ENCODE assay signal across 8 cellular contexts in the genomic region with DNA sequence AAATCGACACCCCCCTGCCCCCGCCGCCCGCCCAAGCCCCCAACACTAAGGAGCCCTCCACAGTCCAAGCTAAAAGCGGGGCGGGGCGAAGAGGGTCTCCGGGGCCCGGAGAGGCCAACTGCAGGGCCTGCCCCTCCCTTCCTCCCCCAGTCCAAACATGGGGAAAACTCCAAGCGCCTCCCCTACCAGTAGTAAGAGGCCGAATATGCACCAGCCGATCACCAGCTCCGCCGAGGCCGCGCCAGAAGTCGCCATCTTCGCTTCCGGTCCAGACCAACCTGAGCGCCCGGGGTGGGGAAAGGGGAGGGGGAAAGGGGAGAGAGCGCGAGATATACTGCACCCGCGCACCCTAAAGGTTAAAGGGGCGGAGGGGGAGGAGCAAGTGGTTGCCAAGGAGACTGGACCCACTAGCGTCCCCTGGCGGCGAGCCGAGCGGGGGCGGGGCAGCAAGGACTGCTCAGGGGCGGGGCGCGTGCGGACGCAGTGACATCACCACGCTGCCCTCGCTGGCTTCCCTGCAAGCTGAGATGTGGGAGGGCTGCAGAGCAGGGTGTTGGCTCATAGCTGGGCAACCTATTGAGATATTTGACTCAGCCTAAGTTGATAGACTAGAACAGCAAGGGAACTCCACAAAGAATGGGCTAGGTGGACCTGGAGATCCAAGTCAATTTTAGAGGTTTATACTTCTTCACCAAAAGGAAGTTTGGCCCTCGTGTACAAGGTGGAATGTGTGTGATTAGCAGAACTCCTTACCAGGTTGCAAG. TPM values are rescaled to one million over a fixed set of nuclear protein-coding genes. Genes with fewer than 3 reads are reported as not detected.
A peak's percentile ranks its signal among the peaks of the same experiment; 100 is the strongest.
DNase-seq lines count a peak whose midpoint lies in the region; ATAC-seq, FAIRE-seq and TF ChIP-seq lines count a peak whose summit lies in the region.

A gene (minus strand): TSS at position 384 of the 764 bp plus-strand sequence. CDS start 129 bp downstream, at position 255.

- H2AFZ ChIP-seq in HepG2 (ENCODE audit: low read length), result peak within 1 kb of the TSS; percentile 97

- peaks cover 16% of the 10 kb centered on the region for H3K36me3 Mint-ChIP-seq in CD4-positive, alpha-beta T cell (ENCODE audit: low read depth)

- peak within 1 kb of the TSS; percentile 91 for H3K4me3 Mint-ChIP-seq in CD4-positive, alpha-beta T cell

- H3K27me3 ChIP-seq in CD4-positive, alpha-beta T cell (ENCODE audit: control insufficient read depth, insufficient read depth, low read length), result no peaks in the 10 kb centered on the region
- H3K27me3 ChIP-seq in HepG2 (ENCODE audit: control insufficient read depth in 1 of 2, insufficient read depth in 2 of 2, low read length in 2 of 2), result no peaks in the 10 kb centered on the region; a peak in 1 of 5 replicates

- H3K4me1 ChIP-seq in HepG2 (ENCODE audit: insufficient read depth, low read length), result peaks cover 20% of the 10 kb centered on the region; the same call in 1 of the 2 replicates

- peak within 1 kb of the TSS; percentile 70 to 91 (median 90) for H3K4me3 ChIP-seq in HepG2 (replicated peaks in 1 of 3; ENCODE audit: insufficient read depth in 1 of 3, low read depth in 2 of 3, low read length in 3 of 3)

- H3K27ac ChIP-seq in CD4-positive, alpha-beta T cell (ENCODE audit: low read depth, low read length), result peak within 1 kb of the TSS; percentile 92
- H3K27ac ChIP-seq in HepG2 (ENCODE audit: extremely low read length, insufficient read depth, low read length), result peak within 1 kb of the TSS; percentile 88

- POLR2A ChIA-PET in CD4-positive, alpha-beta T cell (lab: Charles Lee), result interaction anchor here (0.6 to 3.9 kb wide), 10 partner anchors 11 to 1491 kb away, joined by 3 to 74 read pairs (median 4); a partner anchor contains a TSS
- POLR2A ChIA-PET in HepG2 (lab: Yijun Ruan, JAX), result interaction anchor here (1.0 to 1.3 kb wide), 3 partner anchors 12 to 21 kb away, joined by 3 to 5 read pairs (median 4); no protein-coding TSS in a partner anchor

- H4K20me1 ChIP-seq in HepG2 (ENCODE audit: insufficient read depth, low read length), result no peaks in the 10 kb centered on the region

- FAIRE-seq in HepG2 (lab: Jason Lieb, UNC), result peak; percentile 85

- peak; percentile 61 to 79; a peak in 3 of 4 replicates for TF ChIP-seq POLR2A in HepG2 (IDR thresholded peaks at IDR 0.05; ENCODE audit: insufficient read depth in 1 of 2, low read depth in 2 of 2, low read length in 2 of 2)

- WGBS in HepG2 (ENCODE audit: low lambda C conversion rate), result 3% methylated on average over 5 of the region's 40 CpGs

- H3K27me3 Mint-ChIP-seq in CD4-positive, alpha-beta T cell, result no peaks in the 10 kb centered on the region

- H3K4me2 ChIP-seq in HepG2 (ENCODE audit: low read depth, low read length), result peak within 1 kb of the TSS; percentile 92

- CTCF ChIA-PET in CD4-positive, alpha-beta T cell (lab: Charles Lee), result interaction anchor here (0.6 to 2.3 kb wide), 19 partner anchors 9 to 634 kb away, joined by 3 to 39 read pairs (median 4); no protein-coding TSS in a partner anchor
- CTCF ChIA-PET in HepG2 (lab: Yijun Ruan, JAX; ENCODE audit: low intra/inter-chr PET ratio, low total read pairs), result no interaction called here

- no TSS peak for BruUV-seq in HepG2 (replicated peaks; lab: Mats Ljungman, UMichigan)

- TF ChIP-seq EP300 in HepG2 (IDR thresholded peaks at IDR 0.05; ENCODE audit: low read depth in 2 of 2, low read length in 2 of 2) (peak in 1 of 2 experiments; percentile 50; a peak in 2 of 4 replicates), HepG2 (CRISPR knock-in tag; IDR thresholded peaks at IDR 0.05; ENCODE audit: borderline replicate concordance) (no peak)

- TF ChIP-seq RAD21 in HepG2 (CRISPR knock-in tag; IDR thresholded peaks at IDR 0.05), result no peak

- peak; percentile 80 for ATAC-seq in CD4-positive, alpha-beta T cell (ENCODE audit: poor library complexity)
- ATAC-seq in GM19397 (IDR thresholded peaks at IDR 0.05; ENCODE audit: unreplicated experiment), result peak; percentile 94
- ATAC-seq in HG03571 (IDR thresholded peaks at IDR 0.05; ENCODE audit: unreplicated experiment), result peak; percentile 90
- ATAC-seq in HepG2, result peak; percentile 96

- peak; percentile 94 for TF ChIP-seq CTCF in CD4-positive, alpha-beta T cell (IDR thresholded peaks at IDR 0.05)
- peak; percentile 98 for TF ChIP-seq CTCF in HepG2 (CRISPR knock-in tag; IDR thresholded peaks at IDR 0.05)

- in situ Hi-C loops in HepG2 (cut with HindIII; ENCODE audit: extremely low pct_ligation_motif_present, low pct_unique_long_range_greater_than_20kb), result no loop called here

- no peaks in the 10 kb centered on the region for H3K9me3 ChIP-seq in CD4-positive, alpha-beta T cell (ENCODE audit: control insufficient read depth, low read length)
- H3K9me3 ChIP-seq in HepG2 (ENCODE audit: low read length), result no peaks in the 10 kb centered on the region

- no peaks in the 10 kb centered on the region for H3K36me3 ChIP-seq in HepG2 (replicated peaks in 1 of 2; ENCODE audit: control insufficient read depth in 1 of 2, insufficient read depth in 2 of 2, low read length in 2 of 2)

- H3K4me1 Mint-ChIP-seq in CD4-positive, alpha-beta T cell (ENCODE audit: low read depth), result peaks cover 57% of the 10 kb centered on the region

- H3K9ac ChIP-seq in HepG2 (ENCODE audit: insufficient read depth, low read depth, low read length), result peak within 1 kb of the TSS; percentile 96

- H3K79me2 ChIP-seq in HepG2 (ENCODE audit: insufficient read depth, low read length), result peaks cover 19% of the 10 kb centered on the region

- DNase-seq in CD4-positive, alpha-beta T cell, result peak; percentile 98 to 100 (median 99)
- peak; percentile 96 for DNase-seq in NCI-H774 (lab: John Stamatoyannopoulos, UW)
- peak; percentile 99 for DNase-seq in activated CD4-positive, alpha-beta T cell treated with anti-CD3 and anti-CD28 coated beads, Interleukin-2, amount 50 U/mL, for 48 hours
- peak; percentile 96 for DNase-seq in dermis blood vessel endothelial cell
- DNase-seq in HepG2 (ENCODE audit: low spot score), result peak; percentile 89
- DNase-seq in stimulated activated CD4-positive, alpha-beta T cell treated with anti-CD3 and anti-CD28 coated beads, Interleukin-4, amount 100 ng/mL, for 1 hour, result peak; percentile 98

- H3K27ac Mint-ChIP-seq in CD4-positive, alpha-beta T cell, result peak within 1 kb of the TSS; percentile 91

- H3K9me3 Mint-ChIP-seq in CD4-positive, alpha-beta T cell, result no peaks in the 10 kb centered on the region

- intact Hi-C loops in CD4-positive, alpha-beta T cell (cut with DNase I, micrococcal nuclease), result loop anchor here (2.0 to 10.0 kb wide), 8 partner anchors 18 to 1490 kb away; a partner anchor contains a TSS
- intact Hi-C loops in HepG2 (cut with micrococcal nuclease; ENCODE audit: unreplicated experiment), result loop anchor here (2.0 to 5.0 kb wide), 2 partner anchors 16 to 65 kb away; no protein-coding TSS in a partner anchor

TF ChIP-seq in HepG2, 621 proteins besides CTCF, POLR2A, EP300 and RAD21 (continues in another document):
- TF ChIP-seq, protein P1, sequence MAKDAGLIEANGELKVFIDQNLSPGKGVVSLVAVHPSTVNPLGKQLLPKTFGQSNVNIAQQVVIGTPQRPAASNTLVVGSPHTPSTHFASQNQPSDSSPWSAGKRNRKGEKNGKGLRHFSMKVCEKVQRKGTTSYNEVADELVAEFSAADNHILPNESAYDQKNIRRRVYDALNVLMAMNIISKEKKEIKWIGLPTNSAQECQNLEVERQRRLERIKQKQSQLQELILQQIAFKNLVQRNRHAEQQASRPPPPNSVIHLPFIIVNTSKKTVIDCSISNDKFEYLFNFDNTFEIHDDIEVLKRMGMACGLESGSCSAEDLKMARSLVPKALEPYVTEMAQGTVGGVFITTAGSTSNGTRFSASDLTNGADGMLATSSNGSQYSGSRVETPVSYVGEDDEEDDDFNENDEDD (CRISPR knock-in tag; IDR thresholded peaks at IDR 0.05; ENCODE audit: borderline replicate concordance), result peak; percentile 20; the same call in 1 of the 2 replicates
- TF ChIP-seq SOX13 (IDR thresholded peaks at IDR 0.05) (no peak), SOX13 (CRISPR knock-in tag; conservative IDR thresholded peaks at IDR 0.05 in 1 of 2, IDR thresholded peaks at IDR 0.05 in 1 of 2) (peak in 1 of 2 experiments; percentile 34; a peak in 1 of 4 replicates), NFE2L2 (IDR thresholded peaks at IDR 0.05; ENCODE audit: low read length) (no peak), ZNF777 (CRISPR knock-in tag; IDR thresholded peaks at IDR 0.05) (no peak)
- TF ChIP-seq, protein P2, sequence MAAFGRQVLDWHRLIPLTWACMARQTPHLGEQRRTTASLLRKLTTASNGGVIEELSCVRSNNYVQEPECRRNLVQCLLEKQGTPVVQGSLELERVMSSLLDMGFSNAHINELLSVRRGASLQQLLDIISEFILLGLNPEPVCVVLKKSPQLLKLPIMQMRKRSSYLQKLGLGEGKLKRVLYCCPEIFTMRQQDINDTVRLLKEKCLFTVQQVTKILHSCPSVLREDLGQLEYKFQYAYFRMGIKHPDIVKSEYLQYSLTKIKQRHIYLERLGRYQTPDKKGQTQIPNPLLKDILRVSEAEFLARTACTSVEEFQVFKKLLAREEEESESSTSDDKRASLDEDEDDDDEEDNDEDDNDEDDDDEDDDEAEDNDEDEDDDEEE (CRISPR knock-in tag; IDR thresholded peaks at IDR 0.05), result no peak

RNA-seq across cellular contexts. Expression of the gene that starts here (rescaled TPM):
- 10 to 100 TPM; 40.3 to 42.0 TPM for total RNA-seq in CD4-positive, alpha-beta T cell
- total RNA-seq in dermis blood vessel endothelial cell (23.0 and 28.0 TPM in 2 replicates), HepG2 (2016; rRNA removed; fragmentation: Illumina TruSeq; extraction: Trizol) (12.7 and 21.5 TPM in 2 replicates)
- total RNA-seq in HepG2 (2016; cell fraction: cytosol; rRNA removed; fragmentation: Illumina TruSeq; extraction: Trizol; ENCODE audit: low read depth), result 2.8 and 3.5 TPM in 2 replicates
- total RNA-seq in HepG2 (2016; cell fraction: insoluble cytoplasmic fraction; rRNA removed; fragmentation: Illumina TruSeq; extraction: Trizol), result 11.1 and 20.6 TPM in 2 replicates
- total RNA-seq in HepG2 (2016; cell fraction: membrane; rRNA removed; fragmentation: Illumina TruSeq; extraction: Trizol), result 5.6 and 6.5 TPM in 2 replicates
- 25.3 and 26.9 TPM in 2 replicates for total RNA-seq in HepG2 (2016; cell fraction: nucleus; rRNA removed; fragmentation: Illumina TruSeq; extraction: Trizol)
- polyA plus RNA-seq in HepG2 (2011; rRNA removed), result 17.2 and 18.9 TPM in 2 replicates
- 6.4 and 13.3 TPM in 2 replicates for polyA plus RNA-seq in HepG2 (2011; cell fraction: cytosol; rRNA removed)
- polyA plus RNA-seq in HepG2 (2011; cell fraction: nucleus; rRNA removed), result 4.0 and 5.7 TPM in 2 replicates
- polyA plus RNA-seq in HepG2 (2012), result 19.0 and 31.7 TPM in 2 replicates
- polyA plus RNA-seq in HepG2 (2016; cell fraction: cytosol; fragmentation: Illumina TruSeq; extraction: Trizol; ENCODE audit: low read depth), result 1.5 TPM in 2 replicates
- 9.4 and 10.9 TPM in 2 replicates for polyA plus RNA-seq in HepG2 (2016; cell fraction: insoluble cytoplasmic fraction; fragmentation: Illumina TruSeq; extraction: Trizol; ENCODE audit: low read depth)
- polyA plus RNA-seq in HepG2 (2016; cell fraction: membrane; fragmentation: Illumina TruSeq; extraction: Trizol; ENCODE audit: low read depth), result 3.1 and 3.4 TPM in 2 replicates
- 21.2 and 25.7 TPM in 2 replicates for polyA plus RNA-seq in HepG2 (2016; cell fraction: nucleus; fragmentation: Illumina TruSeq; extraction: Trizol; ENCODE audit: insufficient read depth, low read depth)
- polyA minus RNA-seq in HepG2 (2011; rRNA and poly(A)+ RNA removed; ENCODE audit: low replicate concordance), result 11.5 and 13.8 TPM in 2 replicates
- polyA minus RNA-seq in HepG2 (2011; cell fraction: cytosol; rRNA and poly(A)+ RNA removed), result 14.2 and 18.4 TPM in 2 replicates
- 28.2 and 39.4 TPM in 2 replicates for polyA minus RNA-seq in HepG2 (2011; cell fraction: nucleus; rRNA and poly(A)+ RNA removed)

Comparison
In these comparisons a context has a peak if more than half of its experiments do, and no peak if none do; other contexts are left out.
1. Peak in every context shown above with its lines: DNase-seq, ATAC-seq, H3K4me3 ChIP-seq and H3K27ac ChIP-seq.